In genomic region chr1:88890790-88891317, GRCh38 we compare ENCODE assay signal across 8 cellular contexts. TPM values are rescaled to one million over a fixed set of nuclear protein-coding genes. Genes with fewer than 3 reads are reported as not detected.
DNase-seq lines count a peak whose midpoint lies in the region; ATAC-seq and TF ChIP-seq lines count a peak whose summit lies in the region.

No MANE protein-coding gene starts in this region.

- no peaks in the 10 kb centered on the region for H3K9me3 ChIP-seq in SJCRH30 (replicated peaks)
- H3K9me3 ChIP-seq in mammary epithelial cell (replicated peaks; ENCODE audit: insufficient read depth, low read length), result no peaks in the 10 kb centered on the region
- no peaks in the 10 kb centered on the region for H3K9me3 ChIP-seq in smooth muscle cell (replicated peaks; ENCODE audit: low read depth)

- BruUV-seq in mammary epithelial cell (replicated peaks; lab: Mats Ljungman, UMichigan), result no TSS peak

- H3K27ac ChIP-seq in SJCRH30, result peak overlapping the region; percentile 66
- peak overlapping the region; percentile 66 for H3K27ac ChIP-seq in mammary epithelial cell (ENCODE audit: insufficient read depth, low read depth, low read length)
- peak overlapping the region; percentile 84 for H3K27ac ChIP-seq in smooth muscle cell (ENCODE audit: low read depth)

- in situ Hi-C loops in mammary epithelial cell (cut with MboI; ENCODE audit: low sequenced_read_pairs in 2 of 2), result no loop called here

- H2AFZ ChIP-seq in mammary epithelial cell (ENCODE audit: low read depth, low read length) (peak overlapping the region; percentile 88), smooth muscle cell (ENCODE audit: low read depth) (peak overlapping the region; percentile 88)

- H3K9ac ChIP-seq in mammary epithelial cell (ENCODE audit: insufficient read depth, low read length) (peak overlapping the region; percentile 86), smooth muscle cell (ENCODE audit: low read depth) (peak overlapping the region; percentile 96)

- no peaks in the 10 kb centered on the region for H3K27me3 ChIP-seq in SJCRH30
- no peaks in the 10 kb centered on the region for H3K27me3 ChIP-seq in mammary epithelial cell (ENCODE audit: insufficient read depth, low read length)
- H3K27me3 ChIP-seq in smooth muscle cell (ENCODE audit: low read depth), result no peaks in the 10 kb centered on the region

- H3F3A ChIP-seq in smooth muscle cell (ENCODE audit: low read depth), result no peaks in the 10 kb centered on the region

- TF ChIP-seq CTCF in mammary epithelial cell (conservative IDR thresholded peaks at IDR 0.05 in 1 of 2, IDR thresholded peaks at IDR 0.05 in 1 of 2; ENCODE audit: extremely low read depth in 1 of 2, insufficient read depth in 1 of 2, low read depth in 1 of 2, low read length in 2 of 2) (no peak), smooth muscle cell (IDR thresholded peaks at IDR 0.05; ENCODE audit: borderline replicate concordance, insufficient read depth, poor library complexity, severe bottlenecking) (no peak)

- 2% methylated on average over 9 of the region's 18 CpGs for WGBS in mammary epithelial cell (ENCODE audit: low coverage, missing lambda C conversion rate)
- WGBS in smooth muscle cell (ENCODE audit: low lambda C conversion rate), result 2% methylated on average over 11 of the region's 18 CpGs

- H3K4me3 ChIP-seq in SJCRH30 (peak overlapping the region; percentile 94), mammary epithelial cell (replicated peaks in 1 of 3; ENCODE audit: insufficient read depth in 1 of 3, low read depth in 2 of 3, low read length in 3 of 3) (peak overlapping the region; percentile 76 to 87 (median 77)), smooth muscle cell (peak overlapping the region; percentile 94)

- ATAC-seq in HG02678 (IDR thresholded peaks at IDR 0.05; ENCODE audit: unreplicated experiment) (peak; percentile 13), HG02571 (IDR thresholded peaks at IDR 0.05; ENCODE audit: unreplicated experiment) (no peak)

- DNase-seq in EL (peak; percentile 51), SJCRH30 (peak; percentile 23 to 44), mammary epithelial cell (peak; percentile 20), inferior parietal cortex (ENCODE audit: extremely low spot score) (peak; percentile 49), smooth muscle cell (lab: John Stamatoyannopoulos, UW; ENCODE audit: unreplicated experiment) (no peak), COLO829 (ENCODE audit: low spot score) (no peak)

- H3K36me3 ChIP-seq in SJCRH30 (peaks cover 5% of the 10 kb centered on the region), mammary epithelial cell (ENCODE audit: insufficient read depth, low read length) (peaks cover 8% of the 10 kb centered on the region), smooth muscle cell (ENCODE audit: low read depth) (peaks cover 4% of the 10 kb centered on the region)

- H3K4me2 ChIP-seq in mammary epithelial cell (ENCODE audit: insufficient read depth, low read depth, low read length) (peak overlapping the region; percentile 95), smooth muscle cell (peak overlapping the region; percentile 93)

- peaks cover 48% of the 10 kb centered on the region for H3K79me2 ChIP-seq in mammary epithelial cell (ENCODE audit: insufficient read depth, low read length)
- peaks cover 53% of the 10 kb centered on the region for H3K79me2 ChIP-seq in smooth muscle cell (ENCODE audit: low read depth)

- dilution Hi-C loops in mammary epithelial cell (cut with HindIII; ENCODE audit: low sequenced_read_pairs), result no loop called here

- intact Hi-C loops in mammary epithelial cell (cut with micrococcal nuclease), result no loop called here

- CTCF ChIA-PET in mammary epithelial cell (lab: Charles Lee; ENCODE audit: low non-redundant PET), result no interaction called here

- H3K4me1 ChIP-seq in SJCRH30 (no peaks in the 10 kb centered on the region), mammary epithelial cell (ENCODE audit: insufficient read depth, low read length) (peaks cover 26% of the 10 kb centered on the region), smooth muscle cell (ENCODE audit: low read depth) (peaks cover 7% of the 10 kb centered on the region)

- H4K20me1 ChIP-seq in mammary epithelial cell (ENCODE audit: insufficient read depth, low read length) (no peaks in the 10 kb centered on the region), smooth muscle cell (ENCODE audit: low read depth) (peaks cover 38% of the 10 kb centered on the region)

RNA-seq across cellular contexts. Expression of gene GTF2B, which starts 0.5 kb away (rescaled TPM):
- total RNA-seq in SJCRH30 (2014; rRNA removed; shearing (Covaris generic)), result 48.6 and 49.0 TPM in 2 replicates
- 10 to 100 TPM; 19.5 to 27.8 TPM for total RNA-seq in mammary epithelial cell
- 26.6 TPM for polyA plus RNA-seq in mammary epithelial cell
- 15.9 TPM for polyA minus RNA-seq in mammary epithelial cell
- 74.3 and 75.2 TPM in 2 replicates for total RNA-seq in smooth muscle cell
- 41.5 and 51.0 TPM in 2 replicates for polyA plus RNA-seq in smooth muscle cell

Comparison
In these comparisons a context has a peak if more than half of its experiments do, and no peak if none do; other contexts are left out.
1. DNase-seq: peak in EL (single experiment), SJCRH30 (2 of 2), mammary epithelial cell (single experiment) and inferior parietal cortex (single experiment); none in smooth muscle cell (single experiment) and COLO829 (single experiment).
2. Peak in every context shown above with its lines, with median percentiles within 50 percentile points of each other: H3K27ac ChIP-seq and H3K4me3 ChIP-seq.